In genomic region chr16:1080801-1081733, GRCh38 we compare ENCODE assay signal across 20 cellular contexts. TPM values are rescaled to one million over a fixed set of nuclear protein-coding genes. Genes with fewer than 3 reads are reported as not detected.
"Had no signal": no experiment of that assay in that cellular context is flagged by ENCODE, and none has a peak within 500 bp of the region (broad histone marks: within the 10 kb centered on the region; RNA-seq: fewer than 3 reads in every experiment).

No MANE protein-coding gene starts in this region.

- H3K4me3 ChIP-seq: breast epithelium, esophagus muscularis mucosa, thyroid gland, vagina had no signal

- H3K27ac ChIP-seq: breast epithelium, esophagus muscularis mucosa, parathyroid adenoma, thyroid gland, vagina had no signal

- H3K27me3 ChIP-seq: thyroid gland, vagina had no signal

- H3K9ac ChIP-seq: parathyroid adenoma had no signal

- H3K4me1 ChIP-seq: breast epithelium, parathyroid adenoma, thyroid gland had no signal

- H3K36me3 ChIP-seq: breast epithelium, esophagus muscularis mucosa, thyroid gland, vagina had no signal

- DNase-seq: activated CD4-positive, alpha-beta T cell treated with anti-CD3 and anti-CD28 coated beads, Interleukin-2, amount 50 U/mL, for 48 hours; activated effector memory CD4-positive, alpha-beta T cell treated with anti-CD3 and anti-CD28 coated beads, Interleukin-2, amount 50 U/mL, for 16 hours; activated T-cell treated with anti-CD3 and anti-CD28 coated beads, Interleukin-2, amount 50 U/mL, for 4 hours; islet precursor cell; stimulated activated CD4-positive, alpha-beta T cell treated with anti-CD3 and anti-CD28 coated beads, Interleukin-15, amount 100 ng/mL, for 24 hours; stimulated activated CD4-positive, alpha-beta T cell treated with anti-CD3 and anti-CD28 coated beads, Interleukin-4, amount 100 ng/mL, for 24 hours; thyroid gland had no signal

- H3K79me2 ChIP-seq: parathyroid adenoma had no signal

- H2AFZ ChIP-seq: parathyroid adenoma had no signal

- H3K27ac Mint-ChIP-seq: activated naive CD8-positive, alpha-beta T cell had no signal

- H3K9me3 ChIP-seq: thyroid gland had no signal

- ATAC-seq: activated CD4-positive, CD25-positive, alpha-beta regulatory T cell treated with anti-CD3 and anti-CD28 coated beads, Interleukin-2, amount 50 U/mL, for 24 hours; activated T-cell treated with anti-CD3 and anti-CD28 coated beads, Interleukin-2, amount 50 U/mL, for 4 hours had no signal

- H3K4me3 Mint-ChIP-seq: activated naive CD8-positive, alpha-beta T cell; activated T-cell treated with anti-CD3 and anti-CD28 coated beads, Interleukin-2, amount 50 U/mL, for 4 hours had no signal

RNA-seq across cellular contexts. Expression of gene SSTR5, which starts 8.5 kb away (rescaled TPM):
- total RNA-seq: activated T-cell treated with anti-CD3 and anti-CD28 coated beads, Interleukin-2, amount 50 U/mL, for 4 hours; breast epithelium; cerebellum; esophagus muscularis mucosa; fibroblast of villous mesenchyme; liver; mesenteric fat pad; T-helper 2 cell treated with Interferon-gamma antibody and Interleukin-4, amounts not matched to agents 100 ng/mL and 5 ng/mL, for 36 hours; thyroid gland had no signal
- polyA plus RNA-seq: liver had no signal

RNA-seq across cellular contexts. Expression of gene C1QTNF8, which starts 15.0 kb away (rescaled TPM):
- total RNA-seq: activated T-cell treated with anti-CD3 and anti-CD28 coated beads, Interleukin-2, amount 50 U/mL, for 4 hours; breast epithelium; cerebellum; dermis microvascular lymphatic vessel endothelial cell; esophagus muscularis mucosa; fibroblast of villous mesenchyme; liver; mesenteric fat pad; renal cortical epithelial cell; T-helper 2 cell treated with Interferon-gamma antibody and Interleukin-4, amounts not matched to agents 100 ng/mL and 5 ng/mL, for 36 hours; thyroid gland; vagina had no signal
- polyA plus RNA-seq: liver had no signal
